Comparison of ENCODE assay signal across 26 cellular contexts in the genomic region with DNA sequence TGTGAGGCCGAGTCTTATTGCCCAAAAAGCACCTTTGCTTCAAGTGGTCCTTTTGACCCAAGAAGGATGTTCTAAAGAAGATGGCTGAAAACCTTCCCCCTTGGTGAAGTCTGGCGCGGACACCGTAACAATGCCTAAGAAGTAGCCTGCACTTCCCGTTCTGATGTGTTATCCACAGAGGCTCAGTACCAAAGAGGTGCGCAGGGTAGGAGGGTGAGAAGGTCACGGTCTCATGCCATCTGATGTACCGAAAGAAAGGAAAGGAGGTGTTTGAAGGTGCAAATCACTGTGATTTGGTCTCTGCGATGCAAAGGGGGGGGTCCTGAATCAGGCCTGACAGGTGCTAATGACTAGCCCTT. TPM values are rescaled to one million over a fixed set of nuclear protein-coding genes. Genes with fewer than 3 reads are reported as not detected.
A peak's percentile ranks its signal among the peaks of the same experiment; 100 is the strongest.
DNase-seq lines count a peak whose midpoint lies in the region; ATAC-seq and TF ChIP-seq lines count a peak whose summit lies in the region.
"Had no signal": no experiment of that assay in that cellular context is flagged by ENCODE, and none has a peak within 500 bp of the region (broad histone marks: within the 10 kb centered on the region; RNA-seq: fewer than 3 reads in every experiment).

No MANE protein-coding gene starts in this region.

- no peak overlapping the region for H3K27ac ChIP-seq in CD8-positive, alpha-beta memory T cell (ENCODE audit: low read depth, low read length)
- H3K27ac ChIP-seq: A549, Peyer's patch, testis had no signal

- no peak for DNase-seq in activated CD8-positive, alpha-beta T cell treated with anti-CD3 and anti-CD28 coated beads for 36 hours
- DNase-seq in activated CD8-positive, alpha-beta T cell treated with anti-CD3 and anti-CD28 coated beads, Interleukin-2, amount 10 ng/mL, durations not matched to agents 7 days and 5 days, result no peak
- no peak for DNase-seq in CD8-positive, alpha-beta memory T cell
- DNase-seq in activated B cell treated with CpG ODN at 0.5 μM for 24 hours (no peak), osteocyte (ENCODE audit: extremely low spot score, unreplicated experiment) (peak; percentile 54), nephron progenitor cell (no peak)
- DNase-seq: activated gamma-delta T cell treated with Interleukin-2 at 50 U/mL for 16 hours; activated T-cell treated with anti-CD3 and anti-CD28 coated beads for 4 hours; AML-193; CD4-positive, alpha-beta memory T cell; dorsolateral prefrontal cortex; kidney glomerular epithelial cell; naive thymus-derived CD4-positive, alpha-beta T cell; NCI-H1436; NCI-H2081 treated with DMSO at 0.1 percent for 48 hours; occipital lobe; Peyer's patch; SHP77; T-helper 2 cell; testis had no signal

- H3K27me3 Mint-ChIP-seq in activated CD8-positive, alpha-beta T cell treated with anti-CD3 and anti-CD28 coated beads for 36 hours, result no peaks in the 10 kb centered on the region
- no peaks in the 10 kb centered on the region for H3K27me3 Mint-ChIP-seq in activated CD8-positive, alpha-beta T cell treated with anti-CD3 and anti-CD28 coated beads, Interleukin-2, amount 10 ng/mL, durations not matched to agents 7 days and 5 days (ENCODE audit: low read depth)
- no peaks in the 10 kb centered on the region for H3K27me3 Mint-ChIP-seq in CD8-positive, alpha-beta memory T cell
- H3K27me3 Mint-ChIP-seq in activated B cell treated with CpG ODN at 0.5 μM for 24 hours (no peaks in the 10 kb centered on the region), osteocyte (ENCODE audit: unreplicated experiment) (no peaks in the 10 kb centered on the region), nephron progenitor cell (ENCODE audit: low read depth, poor library complexity) (peaks cover 4% of the 10 kb centered on the region)
- H3K27me3 Mint-ChIP-seq: CD4-positive, alpha-beta memory T cell; naive thymus-derived CD4-positive, alpha-beta T cell; stimulated activated naive CD8-positive, alpha-beta T cell treated with anti-CD3 and anti-CD28 coated beads, Interleukin-15, Interleukin-2, amounts not matched to agents 100 ng/mL and 50 ng/mL, for 24 hours had no signal

- intact Hi-C loops in activated CD8-positive, alpha-beta T cell treated with anti-CD3 and anti-CD28 coated beads for 36 hours (cut with micrococcal nuclease), result no loop called here
- intact Hi-C loops in activated B cell treated with CpG ODN at 0.5 μM for 24 hours (cut with micrococcal nuclease), result no loop called here

- CTCF ChIA-PET in activated CD8-positive, alpha-beta T cell treated with anti-CD3 and anti-CD28 coated beads for 36 hours (lab: Charles Lee), result no interaction called here
- CTCF ChIA-PET in activated CD8-positive, alpha-beta T cell treated with anti-CD3 and anti-CD28 coated beads, Interleukin-2, amount 10 ng/mL, durations not matched to agents 7 days and 5 days (lab: Charles Lee), result no interaction called here
- CTCF ChIA-PET in CD8-positive, alpha-beta memory T cell (lab: Charles Lee), result no interaction called here
- CTCF ChIA-PET in activated B cell treated with CpG ODN at 0.5 μM for 24 hours (lab: Charles Lee), result no interaction called here

- peaks cover 12% of the 10 kb centered on the region for H3K4me1 Mint-ChIP-seq in activated CD8-positive, alpha-beta T cell treated with anti-CD3 and anti-CD28 coated beads for 36 hours (ENCODE audit: low read depth)
- peaks cover 3% of the 10 kb centered on the region for H3K4me1 Mint-ChIP-seq in activated CD8-positive, alpha-beta T cell treated with anti-CD3 and anti-CD28 coated beads, Interleukin-2, amount 10 ng/mL, durations not matched to agents 7 days and 5 days (ENCODE audit: low read depth)
- peaks cover 4 to 13% (median 7%) of the 10 kb centered on the region in 3 donors for H3K4me1 Mint-ChIP-seq in CD8-positive, alpha-beta memory T cell
- H3K4me1 Mint-ChIP-seq in activated B cell treated with CpG ODN at 0.5 μM for 24 hours (peaks cover 9% of the 10 kb centered on the region), osteocyte (ENCODE audit: unreplicated experiment) (no peaks in the 10 kb centered on the region), nephron progenitor cell (peaks cover 29% of the 10 kb centered on the region)

- H3K9me3 ChIP-seq in CD8-positive, alpha-beta memory T cell (ENCODE audit: low read length), result no peaks in the 10 kb centered on the region
- H3K9me3 ChIP-seq: A549, Peyer's patch, testis had no signal

- H3K4me3 ChIP-seq in CD8-positive, alpha-beta memory T cell (ENCODE audit: low read length), result no peak overlapping the region
- H3K4me3 ChIP-seq: A549, dorsolateral prefrontal cortex, Peyer's patch, testis had no signal

- H3K4me3 Mint-ChIP-seq in activated CD8-positive, alpha-beta T cell treated with anti-CD3 and anti-CD28 coated beads for 36 hours, result no peak overlapping the region
- H3K4me3 Mint-ChIP-seq in activated CD8-positive, alpha-beta T cell treated with anti-CD3 and anti-CD28 coated beads, Interleukin-2, amount 10 ng/mL, durations not matched to agents 7 days and 5 days, result no peak overlapping the region
- H3K4me3 Mint-ChIP-seq in CD8-positive, alpha-beta memory T cell, result no peak overlapping the region
- H3K4me3 Mint-ChIP-seq in activated B cell treated with CpG ODN at 0.5 μM for 24 hours (no peak overlapping the region), osteocyte (ENCODE audit: unreplicated experiment) (no peak overlapping the region), nephron progenitor cell (no peak overlapping the region)
- H3K4me3 Mint-ChIP-seq: CD4-positive, alpha-beta memory T cell; naive thymus-derived CD4-positive, alpha-beta T cell; stimulated activated naive CD8-positive, alpha-beta T cell treated with anti-CD3 and anti-CD28 coated beads, Interleukin-15, Interleukin-2, amounts not matched to agents 100 ng/mL and 50 ng/mL, for 24 hours had no signal

- POLR2A ChIA-PET in activated CD8-positive, alpha-beta T cell treated with anti-CD3 and anti-CD28 coated beads for 36 hours (lab: Charles Lee), result no interaction called here
- POLR2A ChIA-PET in activated CD8-positive, alpha-beta T cell treated with anti-CD3 and anti-CD28 coated beads, Interleukin-2, amount 10 ng/mL, durations not matched to agents 7 days and 5 days (lab: Charles Lee), result no interaction called here
- POLR2A ChIA-PET in CD8-positive, alpha-beta memory T cell (lab: Charles Lee), result no interaction called here
- POLR2A ChIA-PET in activated B cell treated with CpG ODN at 0.5 μM for 24 hours (lab: Charles Lee), result interaction anchor here (1.9 kb wide), 1 partner anchor 10 kb away, joined by 10 read pairs; a partner anchor contains a TSS

- H3K36me3 ChIP-seq in CD8-positive, alpha-beta memory T cell (ENCODE audit: insufficient read depth, low read length), result peaks cover 9% of the 10 kb centered on the region

- H3K27ac Mint-ChIP-seq in activated CD8-positive, alpha-beta T cell treated with anti-CD3 and anti-CD28 coated beads for 36 hours, result peak overlapping the region; percentile 72
- H3K27ac Mint-ChIP-seq in activated CD8-positive, alpha-beta T cell treated with anti-CD3 and anti-CD28 coated beads, Interleukin-2, amount 10 ng/mL, durations not matched to agents 7 days and 5 days, result no peak overlapping the region
- H3K27ac Mint-ChIP-seq in CD8-positive, alpha-beta memory T cell, result peak overlapping the region in 5 of 8 donors; percentile 5 to 70 (median 63)
- H3K27ac Mint-ChIP-seq in activated B cell treated with CpG ODN at 0.5 μM for 24 hours (peak overlapping the region; percentile 51), osteocyte (ENCODE audit: unreplicated experiment) (no peak overlapping the region), nephron progenitor cell (no peak overlapping the region)

- no peak for TF ChIP-seq CTCF in activated CD8-positive, alpha-beta T cell treated with anti-CD3 and anti-CD28 coated beads for 36 hours (IDR thresholded peaks at IDR 0.05)
- TF ChIP-seq CTCF in activated B cell treated with CpG ODN at 0.5 μM for 24 hours (IDR thresholded peaks at IDR 0.05) (no peak), osteocyte (IDR thresholded peaks at IDR 0.05) (no peak), nephron progenitor cell (IDR thresholded peaks at IDR 0.05) (no peak)

- no peaks in the 10 kb centered on the region for H3K4me1 ChIP-seq in CD8-positive, alpha-beta memory T cell (ENCODE audit: insufficient read depth, low read length)
- H3K4me1 ChIP-seq: A549, testis had no signal

- no peaks in the 10 kb centered on the region for H3K27me3 ChIP-seq in CD8-positive, alpha-beta memory T cell (ENCODE audit: insufficient read depth, low read length, poor library complexity, severe bottlenecking)
- H3K27me3 ChIP-seq: dorsolateral prefrontal cortex, Peyer's patch, testis had no signal

- peaks cover 51% of the 10 kb centered on the region for H3K36me3 Mint-ChIP-seq in activated CD8-positive, alpha-beta T cell treated with anti-CD3 and anti-CD28 coated beads for 36 hours (ENCODE audit: low read depth)
- H3K36me3 Mint-ChIP-seq in activated CD8-positive, alpha-beta T cell treated with anti-CD3 and anti-CD28 coated beads, Interleukin-2, amount 10 ng/mL, durations not matched to agents 7 days and 5 days (ENCODE audit: low read depth), result peaks cover 53% of the 10 kb centered on the region
- H3K36me3 Mint-ChIP-seq in CD8-positive, alpha-beta memory T cell, result peaks cover 3 to 76% (median 17%) of the 10 kb centered on the region in 3 donors
- H3K36me3 Mint-ChIP-seq in activated B cell treated with CpG ODN at 0.5 μM for 24 hours (ENCODE audit: low read depth), result peaks cover 69% of the 10 kb centered on the region
- H3K36me3 Mint-ChIP-seq in osteocyte (ENCODE audit: unreplicated experiment), result peaks cover 45% of the 10 kb centered on the region
- peaks cover 72% of the 10 kb centered on the region for H3K36me3 Mint-ChIP-seq in nephron progenitor cell (ENCODE audit: low read depth)

- H3K9me3 Mint-ChIP-seq in activated CD8-positive, alpha-beta T cell treated with anti-CD3 and anti-CD28 coated beads for 36 hours, result no peaks in the 10 kb centered on the region
- H3K9me3 Mint-ChIP-seq in activated CD8-positive, alpha-beta T cell treated with anti-CD3 and anti-CD28 coated beads, Interleukin-2, amount 10 ng/mL, durations not matched to agents 7 days and 5 days (ENCODE audit: insufficient read depth), result no peaks in the 10 kb centered on the region
- no peaks in the 10 kb centered on the region for H3K9me3 Mint-ChIP-seq in CD8-positive, alpha-beta memory T cell
- no peaks in the 10 kb centered on the region for H3K9me3 Mint-ChIP-seq in activated B cell treated with CpG ODN at 0.5 μM for 24 hours
- H3K9me3 Mint-ChIP-seq in osteocyte (ENCODE audit: unreplicated experiment), result no peaks in the 10 kb centered on the region
- H3K9me3 Mint-ChIP-seq in nephron progenitor cell, result no peaks in the 10 kb centered on the region
- H3K9me3 Mint-ChIP-seq: CD4-positive, alpha-beta memory T cell; naive thymus-derived CD4-positive, alpha-beta T cell; stimulated activated naive CD8-positive, alpha-beta T cell treated with anti-CD3 and anti-CD28 coated beads, Interleukin-15, Interleukin-2, amounts not matched to agents 100 ng/mL and 50 ng/mL, for 24 hours had no signal

- ATAC-seq in activated CD8-positive, alpha-beta T cell treated with anti-CD3 and anti-CD28 coated beads for 36 hours, result no peak
- no peak for ATAC-seq in activated CD8-positive, alpha-beta T cell treated with anti-CD3 and anti-CD28 coated beads, Interleukin-2, amount 10 ng/mL, durations not matched to agents 7 days and 5 days
- ATAC-seq in activated B cell treated with CpG ODN at 0.5 μM for 24 hours (ENCODE audit: low read depth) (no peak), GM21367 (IDR thresholded peaks at IDR 0.05; ENCODE audit: unreplicated experiment) (no peak), HG03571 (IDR thresholded peaks at IDR 0.05; ENCODE audit: unreplicated experiment) (no peak)
- ATAC-seq: activated CD4-positive, CD25-positive, alpha-beta regulatory T cell treated with anti-CD3 and anti-CD28 coated beads, Interleukin-2, amount 50 U/mL, for 24 hours; HCT116; naive thymus-derived CD4-positive, alpha-beta T cell had no signal

RNA-seq across cellular contexts. Expression of a gene that starts 9.9 kb away (rescaled TPM):
- total RNA-seq in activated CD8-positive, alpha-beta T cell treated with anti-CD3 and anti-CD28 coated beads for 36 hours, result 100 to 1,000 TPM; 122 to 128 TPM
- total RNA-seq in activated CD8-positive, alpha-beta T cell treated with anti-CD3 and anti-CD28 coated beads, Interleukin-2, amount 10 ng/mL, durations not matched to agents 7 days and 5 days, result 100 to 1,000 TPM; 115 to 118 TPM
- total RNA-seq in CD8-positive, alpha-beta memory T cell, result 100 to 1,000 TPM; 140 to 142 TPM
- polyA plus RNA-seq in CD8-positive, alpha-beta memory T cell, result 317 TPM
- total RNA-seq in activated B cell treated with CpG ODN at 0.5 μM for 24 hours, result 102 and 114 TPM in 2 replicates
- 216 and 221 TPM in 2 replicates for total RNA-seq in osteocyte

RNA-seq across cellular contexts. Expression of a gene that starts 42.0 kb away (rescaled TPM):
- 1 to 10 TPM; 4.2 to 5.3 TPM for total RNA-seq in activated CD8-positive, alpha-beta T cell treated with anti-CD3 and anti-CD28 coated beads for 36 hours
- 1 to 10 TPM; 7.5 to 8.2 TPM for total RNA-seq in activated CD8-positive, alpha-beta T cell treated with anti-CD3 and anti-CD28 coated beads, Interleukin-2, amount 10 ng/mL, durations not matched to agents 7 days and 5 days
- 1 to 10 TPM; 7.9 to 9.0 TPM for total RNA-seq in CD8-positive, alpha-beta memory T cell
- 1.7 TPM for polyA plus RNA-seq in CD8-positive, alpha-beta memory T cell
- 1.6 and 2.4 TPM in 2 replicates for total RNA-seq in activated B cell treated with CpG ODN at 0.5 μM for 24 hours
- total RNA-seq in osteocyte, result 20.7 and 21.7 TPM in 2 replicates

Comparison
In these comparisons a context has a peak if more than half of its experiments do, and no peak if none do; other contexts are left out.
1. H3K27ac Mint-ChIP-seq: peak in activated CD8-positive, alpha-beta T cell treated with anti-CD3 and anti-CD28 coated beads for 36 hours (single experiment), CD8-positive, alpha-beta memory T cell (5 of 8) and activated B cell treated with CpG ODN at 0.5 μM for 24 hours (single experiment); none in activated CD8-positive, alpha-beta T cell treated with anti-CD3 and anti-CD28 coated beads, Interleukin-2, amount 10 ng/mL, durations not matched to agents 7 days and 5 days (single experiment), osteocyte (single experiment) and nephron progenitor cell (single experiment).